12 cellular contexts compared by ENCODE assay signal in genomic region chr2:225013432-225014048, GRCh38. TPM values are rescaled to one million over a fixed set of nuclear protein-coding genes. Genes with fewer than 3 reads are reported as not detected.
DNase-seq lines count a peak whose midpoint lies in the region; ATAC-seq lines count a peak whose summit lies in the region.
"Had no signal": no experiment of that assay in that cellular context is flagged by ENCODE, and none has a peak within 500 bp of the region (broad histone marks: within the 10 kb centered on the region; RNA-seq: fewer than 3 reads in every experiment).

No MANE protein-coding gene starts in this region.

- no peaks in the 10 kb centered on the region for H3K9me3 Mint-ChIP-seq in activated CD4-positive, alpha-beta T cell treated with anti-CD3 and anti-CD28 coated beads, Interleukin-2, amount 10 ng/mL, durations not matched to agents 24 days and 14 days
- H3K9me3 Mint-ChIP-seq in stimulated activated naive B cell treated with anti-CD40 and anti-IgM and Interleukin-4, amounts not matched to agents 10 μg/mL and 1 μg/mL and 100 μg/mL, for 72 hours = no peaks in the 10 kb centered on the region

- DNase-seq in activated CD4-positive, alpha-beta T cell treated with anti-CD3 and anti-CD28 coated beads, Interleukin-2, amount 10 ng/mL, durations not matched to agents 24 days and 14 days = no peak
- no peak for DNase-seq in activated CD4-positive, alpha-beta T cell treated with anti-CD3 and anti-CD28 coated beads, Interleukin-2, amount 50 U/mL, for 4 hours
- DNase-seq in NCI-H69 (lab: John Stamatoyannopoulos, UW) (peak; percentile 19), T-helper 1 cell (no peak), SJCRH30 (no peak)
- DNase-seq in effector memory CD4-positive, alpha-beta T cell = no peak
- DNase-seq in stimulated activated naive B cell treated with anti-CD40 and anti-IgM and Interleukin-4, amounts not matched to agents 10 μg/mL and 1 μg/mL and 100 μg/mL, for 72 hours = no peak
- DNase-seq in activated CD4-positive, alpha-beta T cell treated with anti-CD3 and anti-CD28 coated beads, Interleukin-2, amount 50 U/mL, for 48 hours = no peak
- DNase-seq: DMS 273 treated with DMSO at 0.1 percent for 48 hours, NCI-H1048, transverse colon had no signal

- peak overlapping the region; percentile 40 for H3K27ac ChIP-seq in effector memory CD4-positive, alpha-beta T cell (ENCODE audit: insufficient read depth, low read length, poor library complexity, severe bottlenecking)
- no peak overlapping the region for H3K27ac ChIP-seq in SJCRH30
- H3K27ac ChIP-seq: transverse colon had no signal

- no peak overlapping the region for H3K4me3 ChIP-seq in effector memory CD4-positive, alpha-beta T cell (ENCODE audit: insufficient read depth, low read depth, low read length, poor library complexity, severe bottlenecking)
- no peak overlapping the region for H3K4me3 ChIP-seq in SJCRH30
- H3K4me3 ChIP-seq: skin epidermis, transverse colon had no signal

- H3K27me3 Mint-ChIP-seq in activated CD4-positive, alpha-beta T cell treated with anti-CD3 and anti-CD28 coated beads, Interleukin-2, amount 10 ng/mL, durations not matched to agents 24 days and 14 days = no peaks in the 10 kb centered on the region
- H3K27me3 Mint-ChIP-seq in stimulated activated naive B cell treated with anti-CD40 and anti-IgM and Interleukin-4, amounts not matched to agents 10 μg/mL and 1 μg/mL and 100 μg/mL, for 72 hours = no peaks in the 10 kb centered on the region

- peaks cover 50% of the 10 kb centered on the region for H3K4me1 Mint-ChIP-seq in activated CD4-positive, alpha-beta T cell treated with anti-CD3 and anti-CD28 coated beads, Interleukin-2, amount 10 ng/mL, durations not matched to agents 24 days and 14 days
- peaks cover 37 to 68% of the 10 kb centered on the region in 2 donors for H3K4me1 Mint-ChIP-seq in stimulated activated naive B cell treated with anti-CD40 and anti-IgM and Interleukin-4, amounts not matched to agents 10 μg/mL and 1 μg/mL and 100 μg/mL, for 72 hours

- H3K27ac Mint-ChIP-seq in activated CD4-positive, alpha-beta T cell treated with anti-CD3 and anti-CD28 coated beads, Interleukin-2, amount 10 ng/mL, durations not matched to agents 24 days and 14 days = peak overlapping the region; percentile 74
- peak overlapping the region; percentile 79 for H3K27ac Mint-ChIP-seq in stimulated activated naive B cell treated with anti-CD40 and anti-IgM and Interleukin-4, amounts not matched to agents 10 μg/mL and 1 μg/mL and 100 μg/mL, for 72 hours

- intact Hi-C loops in activated CD4-positive, alpha-beta T cell treated with anti-CD3 and anti-CD28 coated beads, Interleukin-2, amount 10 ng/mL, durations not matched to agents 24 days and 14 days (cut with micrococcal nuclease) = no loop called here

- peaks cover 3% of the 10 kb centered on the region for H3K36me3 ChIP-seq in effector memory CD4-positive, alpha-beta T cell (ENCODE audit: control insufficient read depth, insufficient read depth, low read length)
- H3K36me3 ChIP-seq in SJCRH30 = no peaks in the 10 kb centered on the region
- H3K36me3 ChIP-seq: transverse colon had no signal

- H3K27me3 ChIP-seq in effector memory CD4-positive, alpha-beta T cell (replicated peaks; ENCODE audit: control insufficient read depth, insufficient read depth, low read length, poor library complexity, severe bottlenecking) = no peaks in the 10 kb centered on the region
- H3K27me3 ChIP-seq in SJCRH30 = no peaks in the 10 kb centered on the region
- H3K27me3 ChIP-seq: transverse colon had no signal

- peaks cover 25% of the 10 kb centered on the region for H3K4me1 ChIP-seq in effector memory CD4-positive, alpha-beta T cell (ENCODE audit: control insufficient read depth, insufficient read depth, low read length, poor library complexity, severe bottlenecking)
- H3K4me1 ChIP-seq in SJCRH30 = no peaks in the 10 kb centered on the region

- no peaks in the 10 kb centered on the region for H3K9me3 ChIP-seq in effector memory CD4-positive, alpha-beta T cell (ENCODE audit: control insufficient read depth, low read length)
- H3K9me3 ChIP-seq in SJCRH30 (replicated peaks) = no peaks in the 10 kb centered on the region
- H3K9me3 ChIP-seq: transverse colon had no signal

- no peak overlapping the region for H3K4me3 Mint-ChIP-seq in activated CD4-positive, alpha-beta T cell treated with anti-CD3 and anti-CD28 coated beads, Interleukin-2, amount 10 ng/mL, durations not matched to agents 24 days and 14 days
- peak overlapping the region; percentile 3 to 22 for H3K4me3 Mint-ChIP-seq in stimulated activated naive B cell treated with anti-CD40 and anti-IgM and Interleukin-4, amounts not matched to agents 10 μg/mL and 1 μg/mL and 100 μg/mL, for 72 hours

- ATAC-seq in stimulated activated naive B cell treated with anti-CD40 and anti-IgM and Interleukin-4, amounts not matched to agents 10 μg/mL and 1 μg/mL and 100 μg/mL, for 72 hours (replicated peaks) = peak; percentile 44 to 45

- peaks cover 15% of the 10 kb centered on the region for H3K36me3 Mint-ChIP-seq in activated CD4-positive, alpha-beta T cell treated with anti-CD3 and anti-CD28 coated beads, Interleukin-2, amount 10 ng/mL, durations not matched to agents 24 days and 14 days (ENCODE audit: low read depth)
- peaks cover 20 to 54% of the 10 kb centered on the region in 2 donors for H3K36me3 Mint-ChIP-seq in stimulated activated naive B cell treated with anti-CD40 and anti-IgM and Interleukin-4, amounts not matched to agents 10 μg/mL and 1 μg/mL and 100 μg/mL, for 72 hours

RNA-seq across cellular contexts. Expression of gene DOCK10, which starts 28.7 kb away (rescaled TPM):
- total RNA-seq in activated CD4-positive, alpha-beta T cell treated with anti-CD3 and anti-CD28 coated beads, Interleukin-2, amount 10 ng/mL, durations not matched to agents 24 days and 14 days = 137 and 138 TPM in 2 replicates
- total RNA-seq in SJCRH30 (2014; rRNA removed; shearing (Covaris generic)) = 12.3 and 15.3 TPM in 2 replicates
